In the genomic region with DNA sequence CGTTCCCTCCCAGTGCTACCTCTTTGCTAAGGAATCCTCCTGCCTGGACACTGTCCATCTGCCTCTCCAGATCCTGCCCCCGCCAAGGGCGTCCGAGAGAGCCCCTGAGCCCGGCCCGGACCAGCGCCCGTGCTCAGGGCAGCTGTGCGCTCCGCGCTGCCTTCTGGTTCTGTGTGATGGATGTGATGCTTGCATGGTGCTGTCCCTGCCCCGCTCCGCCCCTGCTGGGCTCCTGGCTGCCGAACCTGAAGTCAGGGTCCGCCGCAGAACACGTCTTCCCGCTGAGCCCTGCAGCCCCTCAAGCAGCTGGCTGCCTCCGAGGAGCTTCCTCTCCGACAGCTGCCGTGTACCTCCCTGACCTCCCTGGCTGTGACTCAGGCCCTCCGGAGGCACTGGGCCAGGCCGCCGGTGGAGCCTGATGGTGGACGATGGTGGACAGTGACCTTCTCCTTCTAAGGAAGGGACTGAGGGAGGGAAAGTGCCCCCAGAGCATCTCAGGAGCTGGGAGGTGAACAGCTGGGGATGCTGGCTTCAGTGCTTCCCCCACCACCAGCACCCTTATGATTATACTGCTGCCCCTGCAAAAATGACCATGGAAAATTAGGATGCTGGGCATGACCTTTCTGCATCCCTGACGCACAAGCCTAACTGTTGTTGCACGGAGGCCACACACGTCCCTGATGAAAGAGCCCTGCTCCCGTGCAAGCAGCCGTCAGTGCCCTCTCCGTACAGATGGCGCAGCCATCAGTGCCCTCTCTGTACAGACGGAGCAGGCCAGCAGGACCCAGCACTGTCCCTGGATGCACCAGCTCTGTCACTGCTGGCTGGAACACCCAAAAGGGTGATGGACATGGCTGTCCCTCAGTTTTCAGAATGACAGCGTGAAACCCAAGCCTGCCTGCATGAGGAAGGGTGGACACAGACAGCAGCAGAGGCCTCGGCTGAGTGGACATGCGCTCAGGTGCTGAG, we compare ENCODE assay signal across 1 cellular context.
TF ChIP-seq lines count a peak whose summit lies in the region.

No MANE protein-coding gene starts in this region.

TF ChIP-seq in WTC11, 78 proteins besides CTCF, POLR2A, EP300 and RAD21 (continued from another document):
- TF ChIP-seq, protein P1, sequence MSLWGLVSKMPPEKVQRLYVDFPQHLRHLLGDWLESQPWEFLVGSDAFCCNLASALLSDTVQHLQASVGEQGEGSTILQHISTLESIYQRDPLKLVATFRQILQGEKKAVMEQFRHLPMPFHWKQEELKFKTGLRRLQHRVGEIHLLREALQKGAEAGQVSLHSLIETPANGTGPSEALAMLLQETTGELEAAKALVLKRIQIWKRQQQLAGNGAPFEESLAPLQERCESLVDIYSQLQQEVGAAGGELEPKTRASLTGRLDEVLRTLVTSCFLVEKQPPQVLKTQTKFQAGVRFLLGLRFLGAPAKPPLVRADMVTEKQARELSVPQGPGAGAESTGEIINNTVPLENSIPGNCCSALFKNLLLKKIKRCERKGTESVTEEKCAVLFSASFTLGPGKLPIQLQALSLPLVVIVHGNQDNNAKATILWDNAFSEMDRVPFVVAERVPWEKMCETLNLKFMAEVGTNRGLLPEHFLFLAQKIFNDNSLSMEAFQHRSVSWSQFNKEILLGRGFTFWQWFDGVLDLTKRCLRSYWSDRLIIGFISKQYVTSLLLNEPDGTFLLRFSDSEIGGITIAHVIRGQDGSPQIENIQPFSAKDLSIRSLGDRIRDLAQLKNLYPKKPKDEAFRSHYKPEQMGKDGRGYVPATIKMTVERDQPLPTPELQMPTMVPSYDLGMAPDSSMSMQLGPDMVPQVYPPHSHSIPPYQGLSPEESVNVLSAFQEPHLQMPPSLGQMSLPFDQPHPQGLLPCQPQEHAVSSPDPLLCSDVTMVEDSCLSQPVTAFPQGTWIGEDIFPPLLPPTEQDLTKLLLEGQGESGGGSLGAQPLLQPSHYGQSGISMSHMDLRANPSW (CRISPR knock-in tag; conservative IDR thresholded peaks at IDR 0.05; ENCODE audit: low read depth): no peak
- no peak for TF ChIP-seq SP1 (CRISPR knock-in tag; conservative IDR thresholded peaks at IDR 0.05)
- TF ChIP-seq ZNF317 (CRISPR knock-in tag; IDR thresholded peaks at IDR 0.05; ENCODE audit: borderline replicate concordance, low read depth): no peak
- no peak for TF ChIP-seq NFATC4 (CRISPR knock-in tag; IDR thresholded peaks at IDR 0.05)
- TF ChIP-seq, protein P2, sequence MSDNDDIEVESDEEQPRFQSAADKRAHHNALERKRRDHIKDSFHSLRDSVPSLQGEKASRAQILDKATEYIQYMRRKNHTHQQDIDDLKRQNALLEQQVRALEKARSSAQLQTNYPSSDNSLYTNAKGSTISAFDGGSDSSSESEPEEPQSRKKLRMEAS (CRISPR knock-in tag; IDR thresholded peaks at IDR 0.05): no peak
